ENCODE assay signal across 31 cellular contexts in genomic region chr9:136862849-136863622, GRCh38. TPM values are rescaled to one million over a fixed set of nuclear protein-coding genes. Genes with fewer than 3 reads are reported as not detected.
DNase-seq lines count a peak whose midpoint lies in the region; ATAC-seq, FAIRE-seq and TF ChIP-seq lines count a peak whose summit lies in the region.
"Had no signal": no experiment of that assay in that cellular context is flagged by ENCODE, and none has a peak within 500 bp of the region (broad histone marks: within the 10 kb centered on the region; RNA-seq: fewer than 3 reads in every experiment).

No MANE protein-coding gene starts in this region.

- CTCF ChIA-PET in H1 (lab: Charles Lee; ENCODE audit: partially characterized antibody) = interaction anchor here (1.0 to 2.5 kb wide), 7 partner anchors 13 to 86 kb away, joined by 3 to 8 read pairs (median 5); partner anchors contain the start of gene AJM1

- no peak overlapping the region for H3K23ac ChIP-seq in H1 (ENCODE audit: insufficient read length)

- no peak overlapping the region for H3K56ac ChIP-seq in H1 (replicated peaks; ENCODE audit: insufficient read length, low read depth, low read length)

- peaks cover 60% of the 10 kb centered on the region for H3K4me1 ChIP-seq in left ventricle myocardium inferior
- peaks cover 0 to 6% (median 5%) of the 10 kb centered on the region in 4 experiments; a peak in 5 of 7 replicates for H3K4me1 ChIP-seq in H1 (replicated peaks in 1 of 4; ENCODE audit: control insufficient read depth in 3 of 4, insufficient read depth in 4 of 4, low read length in 3 of 4)
- H3K4me1 ChIP-seq in lower lobe of right lung = peaks cover 35% of the 10 kb centered on the region

- H3K14ac ChIP-seq in H1 (ENCODE audit: insufficient read length) = no peak overlapping the region

- POLR2A ChIA-PET in H1 (lab: Charles Lee; ENCODE audit: partially characterized antibody) = interaction anchor here (0.9 to 16.2 kb wide), 5 partner anchors 12 to 75 kb away, joined by 3 to 248 read pairs (median 4); partner anchors contain the start of genes AJM1 and MAMDC4

- TF ChIP-seq CTCF in left ventricle myocardium inferior (IDR thresholded peaks at IDR 0.05; ENCODE audit: borderline replicate concordance) (no peak), H1 (IDR thresholded peaks at IDR 0.05; ENCODE audit: control extremely low read depth in 1 of 3, insufficient read depth in 1 of 3, low read depth in 1 of 3, low read length in 3 of 3) (no peak), lower lobe of right lung (IDR thresholded peaks at IDR 0.05) (no peak)

- H3K27ac ChIP-seq in left ventricle myocardium inferior (replicated peaks) (no peak overlapping the region), H1 (ENCODE audit: low read depth, low read length) (no peak overlapping the region), lower lobe of right lung (no peak overlapping the region)
- H3K27ac ChIP-seq: esophagus muscularis mucosa, psoas muscle, SJSA1, skin epidermis had no signal

- TF ChIP-seq POLR2A in H1 (IDR thresholded peaks at IDR 0.05; ENCODE audit: control extremely low read depth in 1 of 2, low read depth in 2 of 2, low read length in 2 of 2) = no peak

- H3K4me2 ChIP-seq in H1 (ENCODE audit: insufficient read depth in 1 of 2, low read depth in 2 of 2, low read length in 2 of 2) = no peak overlapping the region

- no peak for TF ChIP-seq EP300 in H1 (IDR thresholded peaks at IDR 0.05; ENCODE audit: borderline replicate concordance in 1 of 2, low read depth in 2 of 2, low read length in 2 of 2)

- H2BK15ac ChIP-seq in H1 (ENCODE audit: low read length) = no peak overlapping the region

- 93% methylated on average over 29 of the region's 31 CpGs; no CpG with 5 or more reads in 1 of the 2 experiments for WGBS in H1 (ENCODE audit: extremely low coverage in 1 of 2, insufficient coverage in 1 of 2, insufficient read length in 1 of 2, insufficient replicate concordance in 2 of 2, low coverage in 1 of 2, low lambda C conversion rate in 2 of 2, missing lambda C conversion rate in 1 of 2), 2 experiments

- no peak overlapping the region for H4K91ac ChIP-seq in H1 (replicated peaks; ENCODE audit: insufficient read length, low read length)

- H2BK120ac ChIP-seq in H1 (replicated peaks; ENCODE audit: low read depth, low read length) = no peak overlapping the region

- no peak overlapping the region for H3K18ac ChIP-seq in H1 (ENCODE audit: extremely low read depth, low read length)

- no peak overlapping the region for H2BK12ac ChIP-seq in H1 (ENCODE audit: low read depth, low read length)

- H3K27me3 ChIP-seq in left ventricle myocardium inferior (ENCODE audit: low read depth) = no peaks in the 10 kb centered on the region
- H3K27me3 ChIP-seq in H1 (replicated peaks in 1 of 4; ENCODE audit: control insufficient read depth in 3 of 4, extremely low read depth in 1 of 4, insufficient read depth in 3 of 4, low read length in 3 of 4) = no peaks in the 10 kb centered on the region
- H3K27me3 ChIP-seq in lower lobe of right lung (ENCODE audit: low read depth) = no peaks in the 10 kb centered on the region
- H3K27me3 ChIP-seq: esophagus muscularis mucosa, SJSA1 had no signal

- H4K8ac ChIP-seq in H1 (ENCODE audit: extremely low read depth, insufficient read depth, low read length) = peak overlapping the region; percentile 51; the same call in 1 of the 2 replicates

- ATAC-seq in Right ventricle myocardium superior (ENCODE audit: poor library complexity) (no peak), lower lobe of right lung (no peak), GM18498 (IDR thresholded peaks at IDR 0.05; ENCODE audit: unreplicated experiment) (no peak)
- ATAC-seq: A549; activated CD8-positive, alpha-beta memory T cell treated with anti-CD3 and anti-CD28 coated beads, Interleukin-2, amount 10 ng/mL, durations not matched to agents 7 days and 5 days; activated T-cell treated with anti-CD3 and anti-CD28 coated beads, Interleukin-2, amount 50 U/mL, for 4 hours; psoas muscle had no signal

- H3K9me3 ChIP-seq in left ventricle myocardium inferior (replicated peaks) (no peaks in the 10 kb centered on the region), H1 (ENCODE audit: insufficient read depth in 2 of 2, low read depth in 1 of 2, low read length in 1 of 2) (peaks cover 7% of the 10 kb centered on the region in 2 experiments; a peak in 2 of 4 replicates), lower lobe of right lung (no peaks in the 10 kb centered on the region)
- H3K9me3 ChIP-seq: esophagus muscularis mucosa, psoas muscle, SJSA1 had no signal

- intact Hi-C loops in left ventricle myocardium inferior (cut with micrococcal nuclease) (loop anchor here (10.0 kb wide), 1 partner anchor 62 kb away; no protein-coding TSS in a partner anchor), Right ventricle myocardium superior (cut with DNase I) (no loop called here), lower lobe of right lung (cut with DNase I) (no loop called here)

- no peak for TF ChIP-seq RAD21 in H1 (IDR thresholded peaks at IDR 0.05 in 1 of 2, conservative IDR thresholded peaks at IDR 0.05 in 1 of 2; ENCODE audit: low read depth in 2 of 2, low read length in 2 of 2)

- no peak overlapping the region for H2AFZ ChIP-seq in H1 (ENCODE audit: low read length)

- no peak overlapping the region for H2AK5ac ChIP-seq in H1 (ENCODE audit: low read depth, low read length)

- no peak overlapping the region for H3K9ac ChIP-seq in H1 (replicated peaks in 1 of 4; ENCODE audit: extremely low read depth in 1 of 4, low read depth in 3 of 4, low read length in 3 of 4)

- DNase-seq in left ventricle myocardium inferior (peak; percentile 8), Right ventricle myocardium superior (no peak), H1 (ENCODE audit: low read depth in 1 of 2, low spot score in 2 of 2) (no peak), lower lobe of right lung (peak; percentile 43), retina (no peak), DMS 273 (lab: John Stamatoyannopoulos, UW; ENCODE audit: unreplicated experiment) (no peak), hypothalamus (lab: John Stamatoyannopoulos, UW) (no peak)
- DNase-seq: activated B cell treated with CpG ODN at 0.5 μM for 24 hours; activated CD8-positive, alpha-beta memory T cell treated with anti-CD3 and anti-CD28 coated beads, Interleukin-2, amount 10 ng/mL, durations not matched to agents 7 days and 5 days; activated naive CD4-positive, alpha-beta T cell; activated T-cell treated with anti-CD3 and anti-CD28 coated beads, Interleukin-2, amount 50 U/mL, for 4 hours; Calu3; CD4-positive, CD25-positive, alpha-beta regulatory T cell; dermis blood vessel endothelial cell; DMS79 treated with DMSO at 0.1 percent for 48 hours; foreskin fibroblast; GF-D8; IMR-90; mesendoderm; NCI-H1436 treated with DMSO at 0.1 percent for 48 hours; NCI-H2107; NCI-H774; nucleus accumbens; stimulated activated naive CD4-positive, alpha-beta T cell had no signal

- H3K4ac ChIP-seq in H1 (replicated peaks; ENCODE audit: insufficient read length, low read depth, low read length) = no peak overlapping the region

- H2BK20ac ChIP-seq in H1 (ENCODE audit: low read length) = no peak overlapping the region

- H3K79me2 ChIP-seq in H1 (ENCODE audit: control insufficient read depth in 1 of 2, insufficient read depth in 2 of 2, low read length in 2 of 2) = peaks cover 5 to 17% of the 10 kb centered on the region in 2 experiments; a peak in 3 of 4 replicates

- peaks cover 5% of the 10 kb centered on the region; the same call in 1 of the 2 replicates for H3K23me2 ChIP-seq in H1 (ENCODE audit: low read depth, low read length)

- no peak overlapping the region for H3K4me3 ChIP-seq in left ventricle myocardium inferior
- H3K4me3 ChIP-seq in H1 (ENCODE audit: extremely low read depth in 1 of 4, insufficient read depth in 2 of 4, low read depth in 3 of 4, low read length in 4 of 4) = no peak overlapping the region
- H3K4me3 ChIP-seq in lower lobe of right lung = no peak overlapping the region
- H3K4me3 ChIP-seq: A549, esophagus muscularis mucosa, psoas muscle, SJSA1, skin epidermis had no signal

- H4K20me1 ChIP-seq in H1 (replicated peaks in 1 of 2; ENCODE audit: control insufficient read depth in 1 of 2, insufficient read depth in 2 of 2, low read length in 2 of 2) = peaks cover 7 to 38% of the 10 kb centered on the region in 2 experiments

- no peak for FAIRE-seq in H1 (lab: Jason Lieb, UNC)
- FAIRE-seq: A549, endometrium had no signal

- H4K5ac ChIP-seq in H1 (ENCODE audit: insufficient read length, low read depth, low read length) = no peak overlapping the region

- H2BK5ac ChIP-seq in H1 (ENCODE audit: low read depth, low read length) = no peak overlapping the region

- peaks cover 40% of the 10 kb centered on the region for H3K36me3 ChIP-seq in left ventricle myocardium inferior
- H3K36me3 ChIP-seq in H1 (ENCODE audit: control insufficient read depth in 2 of 4, insufficient read depth in 4 of 4, low read length in 3 of 4) = peaks cover 11 to 34% (median 27%) of the 10 kb centered on the region in 4 experiments
- H3K36me3 ChIP-seq in lower lobe of right lung = peaks cover 41% of the 10 kb centered on the region

- peaks cover 10% of the 10 kb centered on the region for H3K79me1 ChIP-seq in H1 (ENCODE audit: low read depth, low read length)

RNA-seq across cellular contexts. Expression of gene EDF1, which starts 3.1 kb away (rescaled TPM):
- total RNA-seq in left ventricle myocardium inferior (318 TPM), Right ventricle myocardium superior (325 TPM), lower lobe of right lung (230 TPM)
- total RNA-seq in H1 (2021; fragmentation: NEBNext Ultra II Directional; extraction: Animal tissue kit (Norgen Biotek cat#: 25700)) = 337 and 338 TPM in 2 replicates
- 297 and 298 TPM in 2 replicates for polyA plus RNA-seq in H1 (2011; rRNA removed)
- polyA plus RNA-seq in H1 (2011; cell fraction: cytosol; rRNA removed) = 526 TPM
- polyA plus RNA-seq in H1 (2011; cell fraction: nucleus; rRNA removed) = 195 TPM
- polyA plus RNA-seq in H1 (2012, experiment 1 of 2) = 387 to 511 TPM (median 478 TPM) in 4 replicates
- polyA plus RNA-seq in H1 (2012, experiment 2 of 2) = 475 TPM
- polyA plus RNA-seq in H1 (2013, experiment 1 of 2) = 275 TPM
- polyA plus RNA-seq in H1 (2013, experiment 2 of 2) = 291 TPM
- 58.1 and 73.1 TPM in 2 replicates for polyA minus RNA-seq in H1 (2011; rRNA and poly(A)+ RNA removed)
- polyA minus RNA-seq in H1 (2011; cell fraction: cytosol; rRNA and poly(A)+ RNA removed) = 111 TPM
- 68.1 TPM for polyA minus RNA-seq in H1 (2011; cell fraction: nucleus; rRNA and poly(A)+ RNA removed)

RNA-seq across cellular contexts. Expression of gene MAMDC4, which starts 10.9 kb away (rescaled TPM):
- total RNA-seq in left ventricle myocardium inferior = 13.4 TPM
- 13.2 TPM for total RNA-seq in Right ventricle myocardium superior
- 4.5 TPM in 2 replicates for total RNA-seq in H1 (2021; fragmentation: NEBNext Ultra II Directional; extraction: Animal tissue kit (Norgen Biotek cat#: 25700))
- 3.1 and 6.6 TPM in 2 replicates for polyA plus RNA-seq in H1 (2011; rRNA removed)
- 3.9 TPM for polyA plus RNA-seq in H1 (2011; cell fraction: cytosol; rRNA removed)
- polyA plus RNA-seq in H1 (2011; cell fraction: nucleus; rRNA removed) = 56.5 TPM
- polyA plus RNA-seq in H1 (2012, experiment 1 of 2) = 2.7 to 5.8 TPM (median 5.6 TPM) in 4 replicates
- polyA plus RNA-seq in H1 (2012, experiment 2 of 2) = 2.0 TPM
- 1.5 TPM for polyA plus RNA-seq in H1 (2013, experiment 1 of 2)
- polyA plus RNA-seq in H1 (2013, experiment 2 of 2) = 1.3 TPM
- 0.51 and 0.69 TPM in 2 replicates for polyA minus RNA-seq in H1 (2011; rRNA and poly(A)+ RNA removed)
- 1.4 TPM for polyA minus RNA-seq in H1 (2011; cell fraction: cytosol; rRNA and poly(A)+ RNA removed)
- polyA minus RNA-seq in H1 (2011; cell fraction: nucleus; rRNA and poly(A)+ RNA removed) = 8.0 TPM
- 13.5 TPM for total RNA-seq in lower lobe of right lung

RNA-seq across cellular contexts. Expression of gene PHPT1, which starts 13.8 kb away (rescaled TPM):
- 349 TPM for total RNA-seq in left ventricle myocardium inferior
- 345 TPM for total RNA-seq in Right ventricle myocardium superior
- 109 and 111 TPM in 2 replicates for total RNA-seq in H1 (2021; fragmentation: NEBNext Ultra II Directional; extraction: Animal tissue kit (Norgen Biotek cat#: 25700))
- polyA plus RNA-seq in H1 (2011; rRNA removed) = 226 and 246 TPM in 2 replicates
- polyA plus RNA-seq in H1 (2011; cell fraction: cytosol; rRNA removed) = 187 TPM
- 299 TPM for polyA plus RNA-seq in H1 (2011; cell fraction: nucleus; rRNA removed)
- 83.0 to 153 TPM (median 142 TPM) in 4 replicates for polyA plus RNA-seq in H1 (2012, experiment 1 of 2)
- 164 TPM for polyA plus RNA-seq in H1 (2012, experiment 2 of 2)
- polyA plus RNA-seq in H1 (2013, experiment 1 of 2) = 122 TPM
- polyA plus RNA-seq in H1 (2013, experiment 2 of 2) = 112 TPM
- polyA minus RNA-seq in H1 (2011; rRNA and poly(A)+ RNA removed) = 13.8 and 14.5 TPM in 2 replicates
- polyA minus RNA-seq in H1 (2011; cell fraction: cytosol; rRNA and poly(A)+ RNA removed) = 33.1 TPM
- 44.8 TPM for polyA minus RNA-seq in H1 (2011; cell fraction: nucleus; rRNA and poly(A)+ RNA removed)
- total RNA-seq in lower lobe of right lung = 93.6 TPM

RNA-seq across cellular contexts. Expression of gene AJM1, which starts 20.8 kb away (rescaled TPM):
- 7.7 TPM for total RNA-seq in left ventricle myocardium inferior
- 7.3 TPM for total RNA-seq in Right ventricle myocardium superior
- total RNA-seq in H1 (2021; fragmentation: NEBNext Ultra II Directional; extraction: Animal tissue kit (Norgen Biotek cat#: 25700)) = 0.86 and 0.97 TPM in 2 replicates
- 0.12 and 0.33 TPM in 2 replicates for polyA plus RNA-seq in H1 (2011; rRNA removed)
- polyA plus RNA-seq in H1 (2011; cell fraction: cytosol; rRNA removed) = 0.45 TPM
- polyA plus RNA-seq in H1 (2011; cell fraction: nucleus; rRNA removed) = 2.4 TPM
- 0.47 to 1.1 TPM (median 0.87 TPM) in 4 replicates for polyA plus RNA-seq in H1 (2012, experiment 1 of 2)
- 0.31 TPM for polyA plus RNA-seq in H1 (2012, experiment 2 of 2)
- 0.26 TPM for polyA plus RNA-seq in H1 (2013, experiment 1 of 2)
- polyA plus RNA-seq in H1 (2013, experiment 2 of 2) = 0.26 TPM
- 0.02 and 0.03 TPM in 2 replicates for polyA minus RNA-seq in H1 (2011; rRNA and poly(A)+ RNA removed)
- polyA minus RNA-seq in H1 (2011; cell fraction: cytosol; rRNA and poly(A)+ RNA removed) = not detected
- polyA minus RNA-seq in H1 (2011; cell fraction: nucleus; rRNA and poly(A)+ RNA removed) = 0.80 TPM
- 3.5 TPM for total RNA-seq in lower lobe of right lung

RNA-seq across cellular contexts. Expression of gene TRAF2, which starts 23.3 kb away (rescaled TPM):
- 10.0 TPM for total RNA-seq in left ventricle myocardium inferior
- total RNA-seq in Right ventricle myocardium superior = 9.1 TPM
- 50.2 and 50.5 TPM in 2 replicates for total RNA-seq in H1 (2021; fragmentation: NEBNext Ultra II Directional; extraction: Animal tissue kit (Norgen Biotek cat#: 25700))
- 26.9 and 39.3 TPM in 2 replicates for polyA plus RNA-seq in H1 (2011; rRNA removed)
- polyA plus RNA-seq in H1 (2011; cell fraction: cytosol; rRNA removed) = 38.9 TPM
- 71.5 TPM for polyA plus RNA-seq in H1 (2011; cell fraction: nucleus; rRNA removed)
- 27.1 to 40.9 TPM (median 38.8 TPM) in 4 replicates for polyA plus RNA-seq in H1 (2012, experiment 1 of 2)
- 25.8 TPM for polyA plus RNA-seq in H1 (2012, experiment 2 of 2)
- 17.7 TPM for polyA plus RNA-seq in H1 (2013, experiment 1 of 2)
- polyA plus RNA-seq in H1 (2013, experiment 2 of 2) = 16.7 TPM
- polyA minus RNA-seq in H1 (2011; rRNA and poly(A)+ RNA removed) = 29.8 and 31.1 TPM in 2 replicates
- polyA minus RNA-seq in H1 (2011; cell fraction: cytosol; rRNA and poly(A)+ RNA removed) = 30.1 TPM
- 34.1 TPM for polyA minus RNA-seq in H1 (2011; cell fraction: nucleus; rRNA and poly(A)+ RNA removed)
- 16.5 TPM for total RNA-seq in lower lobe of right lung

Comparison
In these comparisons a context has a peak if more than half of its experiments do, and no peak if none do; other contexts are left out.
1. DNase-seq: peak in left ventricle myocardium inferior (single experiment) and lower lobe of right lung (single experiment); none in Right ventricle myocardium superior (single experiment), H1 (0 of 2), retina (single experiment), DMS 273 (single experiment) and hypothalamus (0 of 51).